30 cellular contexts compared by ENCODE assay signal in genomic region chr12:112389228-112389627, GRCh38.
"Had no signal": no experiment of that assay in that cellular context is flagged by ENCODE, and none has a peak within 500 bp of the region (broad histone marks: within the 10 kb centered on the region; RNA-seq: fewer than 3 reads in every experiment).

No MANE protein-coding gene starts in this region.

- ATAC-seq: foreskin keratinocyte; gastroesophageal sphincter; natural killer cell treated with Interleukin-12 subunit alpha and Interleukin-12 subunit beta and Interleukin-15 and Interleukin-18, amount 100 ng/mL, for 72 hours; pancreas; sciatic nerve had no signal

- FAIRE-seq: colon, endothelial cell of umbilical vein, pancreas had no signal

- H3K27ac ChIP-seq: esophagus muscularis mucosa, foreskin keratinocyte, gastroesophageal sphincter, neutrophil, pancreas, prostate gland, right atrium auricular region, stomach, thyroid gland, vagina had no signal

- H3K36me3 Mint-ChIP-seq: immature natural killer cell; memory B cell; naive B cell; natural killer cell treated with Interleukin-12 subunit alpha and Interleukin-12 subunit beta and Interleukin-15 and Interleukin-18, amount 100 ng/mL, for 72 hours had no signal

- H3K4me2 ChIP-seq: smooth muscle cell had no signal

- H3K27ac Mint-ChIP-seq: immature natural killer cell; memory B cell; naive B cell; natural killer cell treated with Interleukin-12 subunit alpha and Interleukin-12 subunit beta and Interleukin-15 and Interleukin-18, amount 100 ng/mL, for 72 hours had no signal

- H3K4me3 ChIP-seq: esophagus muscularis mucosa, gastroesophageal sphincter, lung, pancreas, prostate gland, right atrium auricular region, smooth muscle cell, stomach, thyroid gland, vagina had no signal

- H3K4me1 ChIP-seq: foreskin keratinocyte, pancreas, prostate gland, right atrium auricular region, thyroid gland, vagina had no signal

- H3K9me3 ChIP-seq: esophagus muscularis mucosa, gastroesophageal sphincter, neutrophil, pancreas, prostate gland, right atrium auricular region, stomach, thyroid gland, vagina had no signal

- H3K27me3 Mint-ChIP-seq: naive B cell had no signal

- H3K4me3 Mint-ChIP-seq: immature natural killer cell; memory B cell; natural killer cell treated with Interleukin-12 subunit alpha and Interleukin-12 subunit beta and Interleukin-15 and Interleukin-18, amount 100 ng/mL, for 72 hours; neural crest cell had no signal

- DNase-seq: effector CD8-positive, alpha-beta T cell; foreskin keratinocyte; hypothalamus; immature natural killer cell; islet precursor cell; kidney glomerular epithelial cell; naive B cell; pancreas; stimulated activated CD4-positive, alpha-beta T cell treated with anti-CD3 and anti-CD28 coated beads, Interleukin-12 subunit alpha, Interleukin-12 subunit beta, amount 100 ng/mL, for 4 hours; stimulated activated CD4-positive, alpha-beta T cell treated with anti-CD3 and anti-CD28 coated beads, Interleukin-1b, Interleukin-23, amount 100 ng/mL, for 48 hours; stimulated activated CD4-positive, alpha-beta T cell treated with anti-CD3 and anti-CD28 coated beads, Interleukin-4, amount 100 ng/mL, for 1 hour; stimulated activated CD8-positive, alpha-beta memory T cell treated with anti-CD3 and anti-CD28 coated beads, Interleukin-4, amount 100 ng/mL, for 48 hours; stimulated activated naive CD4-positive, alpha-beta T cell treated with Interleukin-2 at 50 U/mL for 16 hours; stomach; thyroid gland; trophoblast cell had no signal

- H3K9me3 Mint-ChIP-seq: immature natural killer cell; memory B cell; naive B cell; natural killer cell treated with Interleukin-12 subunit alpha and Interleukin-12 subunit beta and Interleukin-15 and Interleukin-18, amount 100 ng/mL, for 72 hours; neural crest cell had no signal
